20 cellular contexts compared by ENCODE assay signal in the genomic region with DNA sequence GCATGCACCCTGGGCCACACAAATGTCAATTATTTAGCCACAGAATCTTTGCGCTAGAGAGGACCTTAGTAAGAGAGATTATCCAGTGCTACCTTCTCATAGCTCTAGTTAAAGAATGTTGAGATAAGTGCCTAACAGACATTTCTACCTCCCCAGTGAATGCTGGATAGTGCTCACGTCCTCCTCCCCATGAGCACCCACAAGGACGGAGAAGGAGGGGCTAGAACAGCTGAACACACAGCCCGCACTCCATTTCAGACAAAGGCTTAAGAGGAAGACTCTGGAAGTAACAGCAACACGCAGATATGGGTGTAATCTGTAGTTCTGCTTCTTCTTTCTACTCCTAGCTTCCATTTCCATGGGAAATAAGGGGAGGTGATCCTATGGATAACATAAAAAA.
DNase-seq lines count a peak whose midpoint lies in the region; ATAC-seq and TF ChIP-seq lines count a peak whose summit lies in the region.
"Had no signal": no experiment of that assay in that cellular context is flagged by ENCODE, and none has a peak within 500 bp of the region (broad histone marks: within the 10 kb centered on the region; RNA-seq: fewer than 3 reads in every experiment).

No MANE protein-coding gene starts in this region.

- CTCF ChIA-PET in GM10248 (lab: Yijun Ruan, JAX): interaction anchor here (1.2 to 2.0 kb wide), 4 partner anchors 8 to 28 kb away, joined by 3 to 7 read pairs (median 6); no protein-coding TSS in a partner anchor

- H3K36me3 ChIP-seq in rectal smooth muscle tissue (ENCODE audit: control insufficient read depth, insufficient read depth, low read length) (no peaks in the 10 kb centered on the region), vagina (no peaks in the 10 kb centered on the region)
- H3K36me3 ChIP-seq: brain microvascular endothelial cell, ovary had no signal

- H3K4me3 ChIP-seq in rectal smooth muscle tissue (ENCODE audit: low read length) (peak overlapping the region; percentile 3), vagina (no peak overlapping the region)
- H3K4me3 ChIP-seq: dorsolateral prefrontal cortex, GM23248, ovary had no signal

- intact Hi-C loops in Right ventricle myocardium inferior (cut with DNase I) (no loop called here), cardiac septum (cut with DNase I) (no loop called here), left cardiac atrium (cut with DNase I) (loop anchor here in 1 of 2 donors (2.0 to 5.0 kb wide), 2 partner anchors 47 to 119 kb away; no protein-coding TSS in a partner anchor), vagina (cut with DNase I) (no loop called here)

- H3K9me3 ChIP-seq in vagina: no peaks in the 10 kb centered on the region
- H3K9me3 ChIP-seq: ovary had no signal

- TF ChIP-seq CTCF in vagina (IDR thresholded peaks at IDR 0.05) (no peak), GM10248 (IDR thresholded peaks at IDR 0.05; ENCODE audit: control extremely low read depth, extremely low read depth, low read depth, missing control alignments) (no peak)

- POLR2A ChIA-PET in GM10248 (lab: Yijun Ruan, JAX): no interaction called here

- ATAC-seq in Right ventricle myocardium inferior (peak; percentile 68), left cardiac atrium (peak; percentile 32 to 42), GM18867 (IDR thresholded peaks at IDR 0.05; ENCODE audit: unreplicated experiment) (no peak)
- ATAC-seq: activated T-cell treated with anti-CD3 and anti-CD28 coated beads, Interleukin-2, amount 50 U/mL, for 4 hours; naive thymus-derived CD4-positive, alpha-beta T cell had no signal

- DNase-seq in Right ventricle myocardium inferior (ENCODE audit: missing footprints) (no peak), cardiac septum (ENCODE audit: low spot score) (no peak), left cardiac atrium (no peak), vagina (ENCODE audit: extremely low spot score in 2 of 2) (no peak), COLO829 (ENCODE audit: low spot score) (no peak), GM10248 (ENCODE audit: extremely low spot score) (no peak)
- DNase-seq: activated B cell treated with CpG ODN at 0.5 μM for 24 hours; activated CD4-positive, alpha-beta memory T cell treated with anti-CD3 and anti-CD28 coated beads, Interleukin-2, amount 10 ng/mL, durations not matched to agents 7 days and 5 days; activated naive CD8-positive, alpha-beta T cell treated with anti-CD3 and anti-CD28 coated beads for 36 hours; activated T-cell treated with anti-CD3 and anti-CD28 coated beads, Interleukin-2, amount 50 U/mL, for 4 hours; naive thymus-derived CD4-positive, alpha-beta T cell; NCI-H1694 treated with DMSO at 0.1 percent for 48 hours; NCI-H446; ovary; stimulated activated CD4-positive, alpha-beta T cell treated with anti-CD3 and anti-CD28 coated beads, Interleukin-12 subunit alpha, Interleukin-12 subunit beta, amount 100 ng/mL, for 4 hours had no signal

- H3K4me1 ChIP-seq in rectal smooth muscle tissue (ENCODE audit: control insufficient read depth, insufficient read depth, low read length): peaks cover 19% of the 10 kb centered on the region
- H3K4me1 ChIP-seq in vagina: peaks cover 12% of the 10 kb centered on the region

- H3K27me3 ChIP-seq in rectal smooth muscle tissue (ENCODE audit: control insufficient read depth, insufficient read depth, low read length) (no peaks in the 10 kb centered on the region), vagina (no peaks in the 10 kb centered on the region)
- H3K27me3 ChIP-seq: brain microvascular endothelial cell, dorsolateral prefrontal cortex, ovary had no signal

- TF ChIP-seq POLR2A in vagina (IDR thresholded peaks at IDR 0.05): no peak

- no peak overlapping the region for H3K9ac ChIP-seq in rectal smooth muscle tissue (ENCODE audit: low read length)
- H3K9ac ChIP-seq: GM23248 had no signal

- H3K27ac ChIP-seq in rectal smooth muscle tissue (ENCODE audit: low read depth, low read length) (peak overlapping the region; percentile 68), vagina (peak overlapping the region; percentile 3)
- H3K27ac ChIP-seq: brain microvascular endothelial cell, GM23248, ovary had no signal
